1 cellular context compared by ENCODE assay signal in genomic region chr7:47506716-47507354, GRCh38.
TF ChIP-seq lines count a peak whose summit lies in the region.

No MANE protein-coding gene starts in this region.

TF ChIP-seq in liver, 16 proteins besides CTCF, POLR2A, EP300 and RAD21 (continued from another document):
- no peak for TF ChIP-seq REST (IDR thresholded peaks at IDR 0.05)
- no peak for TF ChIP-seq RXRA (IDR thresholded peaks at IDR 0.05)
- TF ChIP-seq TAF1 (conservative IDR thresholded peaks at IDR 0.05): no peak
- TF ChIP-seq HNF4G (IDR thresholded peaks at IDR 0.05): no peak
- TF ChIP-seq ATF3 (IDR thresholded peaks at IDR 0.05): no peak
- no peak for TF ChIP-seq EGR1 (IDR thresholded peaks at IDR 0.05; ENCODE audit: low read depth in 2 of 2)
- no peak for TF ChIP-seq GABPA (IDR thresholded peaks at IDR 0.05 in 1 of 2, conservative IDR thresholded peaks at IDR 0.05 in 1 of 2)
- TF ChIP-seq HNF4A (conservative IDR thresholded peaks at IDR 0.05): no peak
